In genomic region chr5:161691911-161692310, GRCh38 we compare ENCODE assay signal across 23 cellular contexts. TPM values are rescaled to one million over a fixed set of nuclear protein-coding genes. Genes with fewer than 3 reads are reported as not detected.
"Had no signal": no experiment of that assay in that cellular context is flagged by ENCODE, and none has a peak within 500 bp of the region (broad histone marks: within the 10 kb centered on the region; RNA-seq: fewer than 3 reads in every experiment).

No MANE protein-coding gene starts in this region.

- DNase-seq: activated CD4-positive, alpha-beta memory T cell treated with anti-CD3 and anti-CD28 coated beads for 36 hours; activated CD4-positive, alpha-beta T cell treated with anti-CD3 and anti-CD28 coated beads for 36 hours; activated CD4-positive, alpha-beta T cell treated with anti-CD3 and anti-CD28 coated beads, Interleukin-2, amount 10 ng/mL, durations not matched to agents 24 days and 14 days; activated CD4-positive, CD25-positive, alpha-beta regulatory T cell; activated CD4-positive, CD25-positive, alpha-beta regulatory T cell treated with anti-CD3 and anti-CD28 coated beads, Interleukin-2, amount 50 U/mL, for 72 hours; activated CD8-positive, alpha-beta memory T cell treated with anti-CD3 and anti-CD28 coated beads, Interleukin-2, amount 50 U/mL, for 48 hours; activated CD8-positive, alpha-beta T cell treated with anti-CD3 and anti-CD28 coated beads, Interleukin-2, amount 10 ng/mL, durations not matched to agents 7 days and 5 days; activated gamma-delta T cell; activated naive CD4-positive, alpha-beta T cell; activated naive CD4-positive, alpha-beta T cell treated with anti-CD3 and anti-CD28 coated beads, Interleukin-2, amount 10 ng/mL, durations not matched to agents 7 days and 5 days; activated naive CD8-positive, alpha-beta T cell treated with anti-CD3 and anti-CD28 coated beads, Interleukin-2, amount 10 ng/mL, durations not matched to agents 7 days and 5 days; activated T-cell treated with anti-CD3 and anti-CD28 coated beads for 4 hours; activated T-cell treated with anti-CD3 and anti-CD28 coated beads, Interleukin-2, amount 50 U/mL, for 24 hours; activated T-cell treated with anti-CD3 and anti-CD28 coated beads, Interleukin-2, amount 50 U/mL, for 72 hours; central memory CD4-positive, alpha-beta T cell; effector memory CD4-positive, alpha-beta T cell; endodermal cell; foreskin fibroblast; head of caudate nucleus; T-helper 1 cell; T-helper 17 cell; T1000 had no signal

RNA-seq across cellular contexts. Expression of gene GABRA6, which starts 6.4 kb away (rescaled TPM):
- polyA plus RNA-seq: cardiac muscle cell had no signal
